ENCODE assay signal across 16 cellular contexts in genomic region chr11:121578216-121579063, GRCh38.
DNase-seq lines count a peak whose midpoint lies in the region; ATAC-seq and TF ChIP-seq lines count a peak whose summit lies in the region.
"Had no signal": no experiment of that assay in that cellular context is flagged by ENCODE, and none has a peak within 500 bp of the region (broad histone marks: within the 10 kb centered on the region; RNA-seq: fewer than 3 reads in every experiment).

No MANE protein-coding gene starts in this region.

- peak overlapping the region; percentile 5 for H3K27ac ChIP-seq in caudate nucleus (ENCODE audit: low read depth, low read length)
- H3K27ac ChIP-seq: BLaER1, KMS-11, prostate gland had no signal

- TF ChIP-seq CTCF in omental fat pad (IDR thresholded peaks at IDR 0.05) = no peak

- DNase-seq in GF-D8 (lab: John Stamatoyannopoulos, UW) (peak; percentile 87), NCI-H2227 treated with DMSO at 0.1 percent for 48 hours (lab: John Stamatoyannopoulos, UW) (peak; percentile 86), caudate nucleus (lab: John Stamatoyannopoulos, UW) (no peak), omental fat pad (ENCODE audit: low spot score) (no peak), NCI-H2107 treated with DMSO at 0.1 percent for 48 hours (lab: John Stamatoyannopoulos, UW; ENCODE audit: unreplicated experiment) (no peak), NCI-H1092 (lab: John Stamatoyannopoulos, UW) (no peak), NCI-H2029 treated with DMSO at 0.1 percent for 48 hours (lab: John Stamatoyannopoulos, UW) (no peak)
- DNase-seq: activated T-cell treated with anti-CD3 and anti-CD28 coated beads for 4 hours; hippocampal formation; mammary epithelial cell; NCI-H446 treated with DMSO at 0.1 percent for 48 hours; stimulated activated CD4-positive, alpha-beta T cell treated with anti-CD3 and anti-CD28 coated beads, Interleukin-4, amount 100 ng/mL, for 4 hours had no signal

- ATAC-seq in omental fat pad (ENCODE audit: low FRiP score) = peak; percentile 73
- no peak for ATAC-seq in HG02938 (IDR thresholded peaks at IDR 0.05; ENCODE audit: unreplicated experiment)

Comparison
In these comparisons a context has a peak if more than half of its experiments do, and no peak if none do; other contexts are left out.
1. DNase-seq: peak in GF-D8 (single experiment) and NCI-H2227 treated with DMSO at 0.1 percent for 48 hours (single experiment); none in caudate nucleus (0 of 61), omental fat pad (single experiment), NCI-H2107 treated with DMSO at 0.1 percent for 48 hours (single experiment), NCI-H1092 (single experiment) and NCI-H2029 treated with DMSO at 0.1 percent for 48 hours (single experiment).